1 cellular context compared by ENCODE assay signal in the genomic region with DNA sequence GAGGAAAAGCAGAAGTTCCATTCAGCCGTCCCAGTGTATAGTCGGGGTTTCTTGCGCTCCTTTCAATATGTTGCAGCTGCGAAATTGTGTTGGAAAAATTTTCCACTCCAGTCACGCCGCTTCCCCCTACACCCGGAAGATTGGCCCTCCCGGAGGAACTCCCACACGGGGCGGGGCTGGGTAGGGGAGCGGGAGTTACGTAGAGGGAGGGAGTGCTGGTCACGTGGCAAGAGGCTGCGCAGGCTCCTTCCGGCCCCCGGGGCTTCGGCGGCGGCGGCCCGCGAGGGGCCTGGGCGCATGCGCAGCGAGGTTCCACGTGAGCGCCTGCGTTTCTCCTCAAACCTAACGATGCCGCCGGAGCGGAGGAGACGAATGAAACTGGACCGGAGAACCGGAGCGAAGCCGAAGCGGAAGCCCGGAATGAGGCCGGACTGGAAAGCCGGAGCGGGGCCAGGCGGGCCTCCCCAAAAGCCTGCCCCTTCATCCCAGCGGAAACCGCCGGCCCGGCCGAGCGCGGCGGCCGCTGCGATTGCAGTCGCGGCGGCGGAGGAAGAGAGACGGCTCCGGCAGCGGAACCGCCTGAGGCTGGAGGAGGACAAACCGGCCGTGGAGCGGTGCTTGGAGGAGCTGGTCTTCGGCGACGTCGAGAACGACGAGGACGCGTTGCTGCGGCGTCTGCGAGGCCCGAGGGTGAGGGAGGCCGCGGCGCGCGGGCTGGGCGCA.
TF ChIP-seq lines count a peak whose summit lies in the region.

A gene (plus strand): TSS at position 310 of the 723 bp plus-strand sequence. CDS start 39 bp downstream, at position 349.

TF ChIP-seq in SK-N-SH treated with all-trans-retinoic acid at 6 μM for 48 hours, 23 proteins besides CTCF, POLR2A, EP300 and RAD21 (continued from another document):
- TF ChIP-seq, protein P1, sequence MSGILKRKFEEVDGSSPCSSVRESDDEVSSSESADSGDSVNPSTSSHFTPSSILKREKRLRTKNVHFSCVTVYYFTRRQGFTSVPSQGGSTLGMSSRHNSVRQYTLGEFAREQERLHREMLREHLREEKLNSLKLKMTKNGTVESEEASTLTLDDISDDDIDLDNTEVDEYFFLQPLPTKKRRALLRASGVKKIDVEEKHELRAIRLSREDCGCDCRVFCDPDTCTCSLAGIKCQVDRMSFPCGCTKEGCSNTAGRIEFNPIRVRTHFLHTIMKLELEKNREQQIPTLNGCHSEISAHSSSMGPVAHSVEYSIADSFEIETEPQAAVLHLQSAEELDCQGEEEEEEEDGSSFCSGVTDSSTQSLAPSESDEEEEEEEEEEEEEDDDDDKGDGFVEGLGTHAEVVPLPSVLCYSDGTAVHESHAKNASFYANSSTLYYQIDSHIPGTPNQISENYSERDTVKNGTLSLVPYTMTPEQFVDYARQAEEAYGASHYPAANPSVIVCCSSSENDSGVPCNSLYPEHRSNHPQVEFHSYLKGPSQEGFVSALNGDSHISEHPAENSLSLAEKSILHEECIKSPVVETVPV (CRISPR knock-in tag; IDR thresholded peaks at IDR 0.05): no peak
- TF ChIP-seq RARB (CRISPR knock-in tag; IDR thresholded peaks at IDR 0.05) (no peak), TCF4 (CRISPR knock-in tag; IDR thresholded peaks at IDR 0.05; ENCODE audit: borderline replicate concordance) (no peak), PPARA (CRISPR knock-in tag; IDR thresholded peaks at IDR 0.05; ENCODE audit: borderline replicate concordance) (no peak)
